ENCODE assay signal across 20 cellular contexts in the genomic region with DNA sequence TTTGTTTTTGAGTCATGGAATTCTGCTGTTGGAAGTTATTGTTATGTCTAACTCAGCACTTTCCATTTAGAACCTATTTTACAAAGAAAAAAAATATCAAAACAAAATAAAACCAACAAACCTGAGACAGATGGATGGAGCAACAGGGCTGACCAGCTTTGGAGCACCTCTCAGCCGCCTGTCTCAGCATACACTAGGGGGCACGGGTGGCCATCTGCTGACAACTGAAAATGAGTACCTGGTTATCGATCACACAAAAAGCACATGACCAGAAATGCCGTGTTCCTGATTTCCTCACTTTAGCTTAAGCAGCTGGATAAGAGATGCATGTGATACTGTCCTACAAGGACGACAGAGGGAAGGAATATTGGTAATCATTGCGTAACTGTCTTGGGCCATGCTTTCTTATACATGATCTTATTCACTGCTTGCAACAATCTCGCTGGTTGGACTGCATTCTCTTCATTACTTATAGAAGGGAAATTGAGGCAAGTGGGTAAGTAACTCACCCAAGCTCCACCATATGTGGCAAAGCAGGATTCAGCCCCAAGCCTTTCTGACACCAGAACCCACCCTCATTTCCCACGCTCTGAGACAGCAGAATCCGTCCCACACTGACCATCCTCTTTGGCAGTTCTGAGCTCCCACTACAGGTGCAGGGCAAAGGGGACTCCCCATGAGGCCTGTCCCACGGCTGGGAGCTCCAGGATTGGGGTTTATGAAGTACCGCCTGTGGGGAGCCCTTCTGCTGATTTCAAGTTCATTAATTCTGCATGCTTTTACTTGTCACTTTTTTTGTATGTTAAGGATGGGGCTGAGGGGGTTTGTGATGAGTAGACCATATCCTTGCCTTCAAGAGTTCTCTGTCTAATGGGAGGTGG.
"Had no signal": no experiment of that assay in that cellular context is flagged by ENCODE, and none has a peak within 500 bp of the region (broad histone marks: within the 10 kb centered on the region; RNA-seq: fewer than 3 reads in every experiment).

No MANE protein-coding gene starts in this region.

- H3K4me3 ChIP-seq: breast epithelium, heart left ventricle, left lung, prostate gland, stomach, thoracic aorta had no signal

- H3K36me3 ChIP-seq: breast epithelium, prostate gland had no signal

- H3K9me3 ChIP-seq: breast epithelium, heart left ventricle, left lung, prostate gland, stomach, thoracic aorta had no signal

- DNase-seq: activated CD4-positive, alpha-beta T cell treated with anti-CD3 and anti-CD28 coated beads, Interleukin-2, amount 10 ng/mL, durations not matched to agents 24 days and 14 days; activated T-cell treated with anti-CD3 and anti-CD28 coated beads, Interleukin-2, amount 50 U/mL, for 1 hour; anterior cingulate cortex; effector CD4-positive, alpha-beta T cell; foreskin melanocyte; heart left ventricle; islet precursor cell; mesenchymal stem cell; occipital lobe; stimulated activated CD4-positive, alpha-beta T cell treated with anti-CD3 and anti-CD28 coated beads, Interleukin-4, amount 100 ng/mL, for 4 hours; stomach; T-helper 1 cell had no signal

- H3K4me1 ChIP-seq: breast epithelium, heart left ventricle, prostate gland had no signal

- FAIRE-seq: colon, endothelial cell of umbilical vein, urothelium cell line had no signal

- ATAC-seq: heart left ventricle, WTC11 had no signal

- H3K27me3 ChIP-seq: breast epithelium, left lung, stomach had no signal

- H3K27ac ChIP-seq: heart left ventricle, prostate gland, stomach, thoracic aorta had no signal
